Comparison of ENCODE assay signal across 19 cellular contexts in genomic region chrX:3963980-3964379, GRCh38.
DNase-seq lines count a peak whose midpoint lies in the region; ATAC-seq and TF ChIP-seq lines count a peak whose summit lies in the region.
"Had no signal": no experiment of that assay in that cellular context is flagged by ENCODE, and none has a peak within 500 bp of the region (broad histone marks: within the 10 kb centered on the region; RNA-seq: fewer than 3 reads in every experiment).

No MANE protein-coding gene starts in this region.

- H3K27me3 Mint-ChIP-seq in type B pancreatic cell: no peaks in the 10 kb centered on the region
- peaks cover 6% of the 10 kb centered on the region for H3K27me3 Mint-ChIP-seq in activated CD4-positive, alpha-beta T cell treated with anti-CD3 and anti-CD28 coated beads, Interleukin-2, amount 10 ng/mL, durations not matched to agents 7 days and 5 days

- no peaks in the 10 kb centered on the region for H3K36me3 Mint-ChIP-seq in type B pancreatic cell
- H3K36me3 Mint-ChIP-seq in activated CD4-positive, alpha-beta T cell treated with anti-CD3 and anti-CD28 coated beads, Interleukin-2, amount 10 ng/mL, durations not matched to agents 7 days and 5 days (ENCODE audit: low read depth): no peaks in the 10 kb centered on the region
- H3K36me3 Mint-ChIP-seq: CD8-positive, alpha-beta T cell had no signal

- no peaks in the 10 kb centered on the region for H3K9me3 Mint-ChIP-seq in type B pancreatic cell
- H3K9me3 Mint-ChIP-seq in activated CD4-positive, alpha-beta T cell treated with anti-CD3 and anti-CD28 coated beads, Interleukin-2, amount 10 ng/mL, durations not matched to agents 7 days and 5 days: no peaks in the 10 kb centered on the region
- H3K9me3 Mint-ChIP-seq: activated CD8-positive, alpha-beta T cell treated with anti-CD3 and anti-CD28 coated beads for 36 hours; activated naive CD4-positive, alpha-beta T cell treated with anti-CD3 and anti-CD28 coated beads for 36 hours; CD8-positive, alpha-beta T cell had no signal

- DNase-seq in type B pancreatic cell (ENCODE audit: extremely low spot score, unreplicated experiment) (no peak), NCI-H146 treated with DMSO at 0.1 percent for 48 hours (lab: John Stamatoyannopoulos, UW; ENCODE audit: unreplicated experiment) (no peak)
- DNase-seq in stimulated activated CD4-positive, alpha-beta T cell treated with anti-CD3 and anti-CD28 coated beads, Interleukin-4, amount 100 ng/mL, for 1 hour: no peak
- DNase-seq in activated CD4-positive, alpha-beta T cell treated with anti-CD3 and anti-CD28 coated beads, Interleukin-2, amount 10 ng/mL, durations not matched to agents 7 days and 5 days: no peak
- DNase-seq: activated CD8-positive, alpha-beta T cell treated with anti-CD3 and anti-CD28 coated beads for 36 hours; activated naive CD4-positive, alpha-beta T cell treated with anti-CD3 and anti-CD28 coated beads for 36 hours; activated T-cell treated with anti-CD3 and anti-CD28 coated beads, Interleukin-2, amount 50 U/mL, for 1 hour; CD8-positive, alpha-beta T cell; foreskin melanocyte; hypothalamus; NCI-H1417; NCI-H774; occipital lobe; PC-3; T-helper 17 cell; testis had no signal

- H3K27ac Mint-ChIP-seq in type B pancreatic cell: peak overlapping the region; percentile 15
- no peak overlapping the region for H3K27ac Mint-ChIP-seq in activated CD4-positive, alpha-beta T cell treated with anti-CD3 and anti-CD28 coated beads, Interleukin-2, amount 10 ng/mL, durations not matched to agents 7 days and 5 days
- H3K27ac Mint-ChIP-seq: activated CD8-positive, alpha-beta T cell treated with anti-CD3 and anti-CD28 coated beads for 36 hours; activated naive CD4-positive, alpha-beta T cell treated with anti-CD3 and anti-CD28 coated beads for 36 hours; CD8-positive, alpha-beta T cell; T-helper 17 cell had no signal

- peaks cover 14% of the 10 kb centered on the region for H3K4me1 Mint-ChIP-seq in type B pancreatic cell (ENCODE audit: unreplicated experiment)
- H3K4me1 Mint-ChIP-seq in activated CD4-positive, alpha-beta T cell treated with anti-CD3 and anti-CD28 coated beads, Interleukin-2, amount 10 ng/mL, durations not matched to agents 7 days and 5 days: peaks cover 2% of the 10 kb centered on the region

- ATAC-seq in GM19023 (IDR thresholded peaks at IDR 0.05; ENCODE audit: unreplicated experiment) (peak; percentile 63), GM21786 (IDR thresholded peaks at IDR 0.05; ENCODE audit: unreplicated experiment) (peak; percentile 67), HG03159 (IDR thresholded peaks at IDR 0.05; ENCODE audit: unreplicated experiment) (peak; percentile 75)
- ATAC-seq: activated CD8-positive, alpha-beta T cell treated with anti-CD3 and anti-CD28 coated beads for 36 hours; CD8-positive, alpha-beta T cell; PC-3; T-helper 17 cell had no signal

- POLR2A ChIA-PET in activated CD4-positive, alpha-beta T cell treated with anti-CD3 and anti-CD28 coated beads, Interleukin-2, amount 10 ng/mL, durations not matched to agents 7 days and 5 days (lab: Charles Lee): no interaction called here

- CTCF ChIA-PET in activated CD4-positive, alpha-beta T cell treated with anti-CD3 and anti-CD28 coated beads, Interleukin-2, amount 10 ng/mL, durations not matched to agents 7 days and 5 days (lab: Charles Lee): no interaction called here

- no peak for TF ChIP-seq CTCF in type B pancreatic cell (conservative IDR thresholded peaks at IDR 0.05)

- H3K4me3 Mint-ChIP-seq in type B pancreatic cell: no peak overlapping the region
- H3K4me3 Mint-ChIP-seq in activated CD4-positive, alpha-beta T cell treated with anti-CD3 and anti-CD28 coated beads, Interleukin-2, amount 10 ng/mL, durations not matched to agents 7 days and 5 days: no peak overlapping the region
- H3K4me3 Mint-ChIP-seq: activated CD8-positive, alpha-beta T cell treated with anti-CD3 and anti-CD28 coated beads for 36 hours; activated naive CD4-positive, alpha-beta T cell treated with anti-CD3 and anti-CD28 coated beads for 36 hours; CD8-positive, alpha-beta T cell; T-helper 17 cell had no signal
